ENCODE assay signal across 25 cellular contexts in the genomic region with DNA sequence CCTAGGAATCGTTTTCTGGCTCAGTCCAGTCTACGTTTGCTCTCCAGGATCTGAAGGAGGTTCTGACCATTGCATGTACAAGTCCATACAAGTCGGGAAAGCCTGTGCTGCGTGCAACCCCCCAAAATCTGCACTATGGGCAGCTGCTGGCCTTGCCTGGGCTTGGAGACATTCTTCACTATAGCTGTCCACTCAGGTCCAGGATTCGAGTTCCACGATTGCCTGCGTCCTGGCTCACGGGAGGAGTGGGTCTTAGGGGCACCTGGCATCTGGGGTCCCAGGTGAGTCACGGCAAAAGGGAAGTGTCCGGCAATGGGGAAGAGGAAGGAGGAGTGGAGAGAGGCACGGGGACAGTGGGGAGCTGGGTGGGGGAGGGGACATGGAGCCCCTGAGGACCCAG.
"Had no signal": no experiment of that assay in that cellular context is flagged by ENCODE, and none has a peak within 500 bp of the region (broad histone marks: within the 10 kb centered on the region; RNA-seq: fewer than 3 reads in every experiment).

No MANE protein-coding gene starts in this region.

- H3K4me3 Mint-ChIP-seq: dendritic cell treated with granulocyte-macrophage colony-stimulating factor and Interleukin-4, amounts not matched to agents 40 ng/mL and 50 ng/mL, for 4 days; effector memory CD8-positive, alpha-beta T cell; immature natural killer cell; memory B cell; natural killer cell treated with Interleukin-12 subunit alpha and Interleukin-12 subunit beta and Interleukin-15 and Interleukin-18, amount 100 ng/mL, for 72 hours; neural progenitor cell; stimulated activated effector memory CD8-positive, alpha-beta T cell treated with anti-CD3 and anti-CD28 coated beads, Interleukin-12 subunit alpha, Interleukin-12 subunit beta, amount 100 ng/mL, for 72 hours; stimulated activated naive CD8-positive, alpha-beta T cell treated with anti-CD3 and anti-CD28 coated beads, Interleukin-15, Interleukin-2, amounts not matched to agents 100 ng/mL and 50 ng/mL, for 24 hours had no signal

- H3K27ac ChIP-seq: epithelial cell of prostate, esophagus muscularis mucosa, gastrocnemius medialis, left ventricle myocardium inferior, lower lobe of right lung, neural progenitor cell, parathyroid adenoma, prostate gland, right lobe of liver, testis, transverse colon, uterus had no signal

- H2AFZ ChIP-seq: neural progenitor cell, parathyroid adenoma had no signal

- H3K4me1 ChIP-seq: esophagus muscularis mucosa, gastrocnemius medialis, left ventricle myocardium inferior, lower lobe of right lung, parathyroid adenoma, prostate gland, right lobe of liver, testis, transverse colon, uterus had no signal

- H3K4me1 Mint-ChIP-seq: immature natural killer cell; stimulated activated effector memory CD8-positive, alpha-beta T cell treated with anti-CD3 and anti-CD28 coated beads, Interleukin-12 subunit alpha, Interleukin-12 subunit beta, amount 100 ng/mL, for 72 hours had no signal

- H3K9me3 Mint-ChIP-seq: dendritic cell treated with granulocyte-macrophage colony-stimulating factor and Interleukin-4, amounts not matched to agents 40 ng/mL and 50 ng/mL, for 4 days; effector memory CD8-positive, alpha-beta T cell; immature natural killer cell; natural killer cell treated with Interleukin-12 subunit alpha and Interleukin-12 subunit beta and Interleukin-15 and Interleukin-18, amount 100 ng/mL, for 72 hours; stimulated activated effector memory CD8-positive, alpha-beta T cell treated with anti-CD3 and anti-CD28 coated beads, Interleukin-12 subunit alpha, Interleukin-12 subunit beta, amount 100 ng/mL, for 72 hours; stimulated activated naive CD8-positive, alpha-beta T cell treated with anti-CD3 and anti-CD28 coated beads, Interleukin-15, Interleukin-2, amounts not matched to agents 100 ng/mL and 50 ng/mL, for 24 hours had no signal

- H3K4me2 ChIP-seq: neural progenitor cell had no signal

- H3K36me3 ChIP-seq: esophagus muscularis mucosa, gastrocnemius medialis, left ventricle myocardium inferior, lower lobe of right lung, neural progenitor cell, prostate gland, right lobe of liver, transverse colon, uterus had no signal

- DNase-seq: effector memory CD8-positive, alpha-beta T cell; gastrocnemius medialis; immature natural killer cell; kidney; left cardiac atrium; left ventricle myocardium inferior; lower lobe of right lung; midbrain; occipital lobe; right lobe of liver; stimulated activated CD4-positive, alpha-beta T cell treated with anti-CD3 and anti-CD28 coated beads, Interleukin-4, amount 100 ng/mL, for 1 hour; stimulated activated CD8-positive, alpha-beta memory T cell treated with anti-CD3 and anti-CD28 coated beads, Interleukin-4, amount 100 ng/mL, for 48 hours; testis; transverse colon; uterus had no signal

- ATAC-seq: effector memory CD8-positive, alpha-beta T cell; gastrocnemius medialis; left cardiac atrium; lower lobe of right lung; natural killer cell treated with Interleukin-12 subunit alpha and Interleukin-12 subunit beta and Interleukin-15 and Interleukin-18, amount 100 ng/mL, for 72 hours; right lobe of liver; stimulated activated effector memory CD8-positive, alpha-beta T cell treated with anti-CD3 and anti-CD28 coated beads, Interleukin-12 subunit alpha, Interleukin-12 subunit beta, amount 100 ng/mL, for 72 hours had no signal

- H3K27me3 ChIP-seq: right lobe of liver, testis, uterus had no signal

- H3K27ac Mint-ChIP-seq: dendritic cell treated with granulocyte-macrophage colony-stimulating factor and Interleukin-4, amounts not matched to agents 40 ng/mL and 50 ng/mL, for 4 days; effector memory CD8-positive, alpha-beta T cell; immature natural killer cell; memory B cell; natural killer cell treated with Interleukin-12 subunit alpha and Interleukin-12 subunit beta and Interleukin-15 and Interleukin-18, amount 100 ng/mL, for 72 hours; neural progenitor cell; stimulated activated effector memory CD8-positive, alpha-beta T cell treated with anti-CD3 and anti-CD28 coated beads, Interleukin-12 subunit alpha, Interleukin-12 subunit beta, amount 100 ng/mL, for 72 hours; stimulated activated naive CD8-positive, alpha-beta T cell treated with anti-CD3 and anti-CD28 coated beads, Interleukin-15, Interleukin-2, amounts not matched to agents 100 ng/mL and 50 ng/mL, for 24 hours had no signal

- H3K79me2 ChIP-seq: parathyroid adenoma had no signal

- H3K4me3 ChIP-seq: esophagus muscularis mucosa, gastrocnemius medialis, left ventricle myocardium inferior, lower lobe of right lung, neural progenitor cell, prostate gland, right lobe of liver, testis, transverse colon, uterus had no signal

- H3K9me3 ChIP-seq: esophagus muscularis mucosa, gastrocnemius medialis, left ventricle myocardium inferior, lower lobe of right lung, prostate gland, right lobe of liver, testis, transverse colon, uterus had no signal

- H3K9ac ChIP-seq: neural progenitor cell, parathyroid adenoma had no signal

- H3K36me3 Mint-ChIP-seq: immature natural killer cell; natural killer cell treated with Interleukin-12 subunit alpha and Interleukin-12 subunit beta and Interleukin-15 and Interleukin-18, amount 100 ng/mL, for 72 hours; neural progenitor cell; stimulated activated effector memory CD8-positive, alpha-beta T cell treated with anti-CD3 and anti-CD28 coated beads, Interleukin-12 subunit alpha, Interleukin-12 subunit beta, amount 100 ng/mL, for 72 hours had no signal
